In the genomic region with DNA sequence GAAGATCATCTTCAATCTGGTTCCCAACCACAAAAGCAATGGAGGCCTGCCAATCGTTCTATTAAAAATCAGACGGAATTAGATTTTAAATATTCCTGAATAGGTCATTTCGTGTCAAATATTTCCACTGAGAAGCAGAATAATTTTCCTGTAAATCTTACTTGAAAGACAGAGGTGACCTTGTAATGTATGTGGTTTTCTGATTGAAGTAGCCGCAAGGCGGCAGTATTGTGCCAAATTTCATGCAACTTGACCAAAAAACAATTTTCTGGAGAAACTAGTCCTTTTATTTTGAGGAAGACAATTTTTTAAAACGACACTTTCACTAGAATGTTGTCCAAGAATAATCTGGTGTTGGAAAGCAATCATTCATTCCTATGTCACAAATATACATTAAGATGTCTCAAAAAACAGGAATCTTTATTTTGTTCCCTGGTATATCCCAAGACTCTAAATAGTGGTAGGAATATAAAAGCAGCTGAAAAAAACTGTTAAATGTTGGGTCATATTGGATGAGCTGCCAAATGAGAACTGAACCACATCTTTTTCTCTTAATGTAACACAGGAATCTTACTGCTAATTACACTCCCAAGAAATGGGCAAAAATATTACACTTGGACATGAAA, we compare ENCODE assay signal across 1 cellular context.
A peak's percentile ranks its signal among the peaks of the same experiment; 100 is the strongest.
TF ChIP-seq lines count a peak whose summit lies in the region.

No MANE protein-coding gene starts in this region.

TF ChIP-seq in HepG2, 621 proteins besides CTCF, POLR2A, EP300 and RAD21:
- TF ChIP-seq STAG1 (CRISPR knock-in tag; IDR thresholded peaks at IDR 0.05) (peak; percentile 66), YY1 (IDR thresholded peaks at IDR 0.05; ENCODE audit: insufficient read depth, insufficient replicate concordance, low read depth, low read length) (no peak), SMC3 (IDR thresholded peaks at IDR 0.05; ENCODE audit: low read length) (peak; percentile 59), ZBTB3 (CRISPR knock-in tag; IDR thresholded peaks at IDR 0.05; ENCODE audit: borderline replicate concordance, low read depth) (no peak), HNRNPL (IDR thresholded peaks at IDR 0.05; ENCODE audit: low read depth, low read length) (no peak)
